In genomic region chr9:38309324-38310195, GRCh38 we compare ENCODE assay signal across 14 cellular contexts.
A peak's percentile ranks its signal among the peaks of the same experiment; 100 is the strongest.
DNase-seq lines count a peak whose midpoint lies in the region; ATAC-seq, FAIRE-seq and TF ChIP-seq lines count a peak whose summit lies in the region.
"Had no signal": no experiment of that assay in that cellular context is flagged by ENCODE, and none has a peak within 500 bp of the region (broad histone marks: within the 10 kb centered on the region; RNA-seq: fewer than 3 reads in every experiment).

No MANE protein-coding gene starts in this region.

- WGBS in pancreas, 2 donors = 51 to 54% methylated on average over 11 of the region's 11 CpGs

- peak; percentile 41 for DNase-seq in DMS79 treated with DMSO at 0.1 percent for 48 hours (lab: John Stamatoyannopoulos, UW)
- DNase-seq in DMS79 (lab: John Stamatoyannopoulos, UW) = no peak
- peak; percentile 93 for DNase-seq in NCI-H1048 (lab: John Stamatoyannopoulos, UW)
- peak; percentile 22 for DNase-seq in choroid plexus epithelial cell (ENCODE audit: low read depth)
- no peak for DNase-seq in pancreas
- no peak for DNase-seq in activated T-helper 1 cell treated with anti-CD3 and anti-CD28 coated beads, Interleukin-12 subunit alpha, Interleukin-12 subunit beta, Interleukin-2, Interleukin-4 antibody, amounts not matched to agents 30 ng/mL and 10 ng/mL and 1 ng/mL, durations not matched to agents 14 hours and 24 hours and 36 hours (ENCODE audit: low spot score)
- DNase-seq in progenitor cell of endocrine pancreas (ENCODE audit: low spot score, unreplicated experiment) = no peak
- no peak for DNase-seq in NCI-H1436 (lab: John Stamatoyannopoulos, UW)
- DNase-seq: 8988T; activated CD4-positive, alpha-beta T cell treated with anti-CD3 and anti-CD28 coated beads for 4 hours; Caco-2; NCI-H187; thyroid gland had no signal

- H3K36me3 Mint-ChIP-seq in activated T-helper 1 cell treated with anti-CD3 and anti-CD28 coated beads, Interleukin-12 subunit alpha, Interleukin-12 subunit beta, Interleukin-2, Interleukin-4 antibody, amounts not matched to agents 30 ng/mL and 10 ng/mL and 1 ng/mL, durations not matched to agents 14 hours and 24 hours and 36 hours (ENCODE audit: low read depth) = no peaks in the 10 kb centered on the region
- H3K36me3 Mint-ChIP-seq in progenitor cell of endocrine pancreas (ENCODE audit: insufficient read depth) = no peaks in the 10 kb centered on the region

- H3K27me3 ChIP-seq in pancreas = no peaks in the 10 kb centered on the region
- H3K27me3 ChIP-seq: thyroid gland had no signal

- no peaks in the 10 kb centered on the region for H3K9me3 Mint-ChIP-seq in activated T-helper 1 cell treated with anti-CD3 and anti-CD28 coated beads, Interleukin-12 subunit alpha, Interleukin-12 subunit beta, Interleukin-2, Interleukin-4 antibody, amounts not matched to agents 30 ng/mL and 10 ng/mL and 1 ng/mL, durations not matched to agents 14 hours and 24 hours and 36 hours
- H3K9me3 Mint-ChIP-seq in progenitor cell of endocrine pancreas (ENCODE audit: low read depth) = no peaks in the 10 kb centered on the region
- H3K9me3 Mint-ChIP-seq: T-helper 1 cell treated with Interleukin-12 subunit alpha and Interleukin-12 subunit beta and Interleukin-4 antibody, amounts not matched to agents 30 μg/mL and 1 μg/mL, for 36 hours had no signal

- H3K9me3 ChIP-seq in pancreas = no peaks in the 10 kb centered on the region
- H3K9me3 ChIP-seq: Caco-2, thyroid gland had no signal

- ATAC-seq in pancreas = peak in 3 of 4 donors; percentile 39 to 58 (median 56)

- H3K4me1 Mint-ChIP-seq in activated T-helper 1 cell treated with anti-CD3 and anti-CD28 coated beads, Interleukin-12 subunit alpha, Interleukin-12 subunit beta, Interleukin-2, Interleukin-4 antibody, amounts not matched to agents 30 ng/mL and 10 ng/mL and 1 ng/mL, durations not matched to agents 14 hours and 24 hours and 36 hours (ENCODE audit: low read depth) = no peaks in the 10 kb centered on the region
- H3K4me1 Mint-ChIP-seq in progenitor cell of endocrine pancreas (ENCODE audit: low read depth) = no peaks in the 10 kb centered on the region

- H3K27ac ChIP-seq in pancreas = peak overlapping the region in 1 of 4 donors; percentile 19
- H3K27ac ChIP-seq: thyroid gland had no signal

- FAIRE-seq in pancreas (lab: Jason Lieb, UNC) = no peak

- peaks cover 13% of the 10 kb centered on the region for H3K27me3 Mint-ChIP-seq in activated T-helper 1 cell treated with anti-CD3 and anti-CD28 coated beads, Interleukin-12 subunit alpha, Interleukin-12 subunit beta, Interleukin-2, Interleukin-4 antibody, amounts not matched to agents 30 ng/mL and 10 ng/mL and 1 ng/mL, durations not matched to agents 14 hours and 24 hours and 36 hours (ENCODE audit: insufficient read depth)
- peaks cover 40% of the 10 kb centered on the region for H3K27me3 Mint-ChIP-seq in progenitor cell of endocrine pancreas

- TF ChIP-seq CTCF in choroid plexus epithelial cell (conservative IDR thresholded peaks at IDR 0.05; ENCODE audit: low read depth, low read length) (no peak), pancreas (IDR thresholded peaks at IDR 0.05) (no peak), progenitor cell of endocrine pancreas (IDR thresholded peaks at IDR 0.05; ENCODE audit: unreplicated experiment) (no peak)

- no peak overlapping the region for H3K4me3 Mint-ChIP-seq in activated T-helper 1 cell treated with anti-CD3 and anti-CD28 coated beads, Interleukin-12 subunit alpha, Interleukin-12 subunit beta, Interleukin-2, Interleukin-4 antibody, amounts not matched to agents 30 ng/mL and 10 ng/mL and 1 ng/mL, durations not matched to agents 14 hours and 24 hours and 36 hours
- H3K4me3 Mint-ChIP-seq in progenitor cell of endocrine pancreas (ENCODE audit: low read depth) = no peak overlapping the region
- H3K4me3 Mint-ChIP-seq: T-helper 1 cell treated with Interleukin-12 subunit alpha and Interleukin-12 subunit beta and Interleukin-4 antibody, amounts not matched to agents 30 μg/mL and 1 μg/mL, for 36 hours had no signal

- no peak overlapping the region for H3K27ac Mint-ChIP-seq in activated T-helper 1 cell treated with anti-CD3 and anti-CD28 coated beads, Interleukin-12 subunit alpha, Interleukin-12 subunit beta, Interleukin-2, Interleukin-4 antibody, amounts not matched to agents 30 ng/mL and 10 ng/mL and 1 ng/mL, durations not matched to agents 14 hours and 24 hours and 36 hours
- no peak overlapping the region for H3K27ac Mint-ChIP-seq in progenitor cell of endocrine pancreas
- H3K27ac Mint-ChIP-seq: T-helper 1 cell treated with Interleukin-12 subunit alpha and Interleukin-12 subunit beta and Interleukin-4 antibody, amounts not matched to agents 30 μg/mL and 1 μg/mL, for 36 hours had no signal

- intact Hi-C loops in pancreas (cut with DNase I) = no loop called here
- intact Hi-C loops in activated T-helper 1 cell treated with anti-CD3 and anti-CD28 coated beads, Interleukin-12 subunit alpha, Interleukin-12 subunit beta, Interleukin-2, Interleukin-4 antibody, amounts not matched to agents 30 ng/mL and 10 ng/mL and 1 ng/mL, durations not matched to agents 14 hours and 24 hours and 36 hours (cut with micrococcal nuclease) = no loop called here

- H3K4me3 ChIP-seq in choroid plexus epithelial cell (ENCODE audit: low read depth, low read length) (no peak overlapping the region), pancreas (no peak overlapping the region)
- H3K4me3 ChIP-seq: thyroid gland had no signal

- no peaks in the 10 kb centered on the region for H3K36me3 ChIP-seq in pancreas
- H3K36me3 ChIP-seq: thyroid gland had no signal

- H3K4me1 ChIP-seq in pancreas = no peaks in the 10 kb centered on the region
- H3K4me1 ChIP-seq: thyroid gland had no signal

Comparison
In these comparisons a context has a peak if more than half of its experiments do, and no peak if none do; other contexts are left out.
1. DNase-seq: peak in DMS79 treated with DMSO at 0.1 percent for 48 hours (single experiment), NCI-H1048 (single experiment) and choroid plexus epithelial cell (single experiment); none in DMS79 (single experiment), pancreas (0 of 6), activated T-helper 1 cell treated with anti-CD3 and anti-CD28 coated beads, Interleukin-12 subunit alpha, Interleukin-12 subunit beta, Interleukin-2, Interleukin-4 antibody, amounts not matched to agents 30 ng/mL and 10 ng/mL and 1 ng/mL, durations not matched to agents 14 hours and 24 hours and 36 hours (single experiment), progenitor cell of endocrine pancreas (single experiment) and NCI-H1436 (single experiment).